Comparison of ENCODE assay signal across 18 cellular contexts in genomic region chr12:126963825-126964224, GRCh38.
DNase-seq lines count a peak whose midpoint lies in the region; ATAC-seq and TF ChIP-seq lines count a peak whose summit lies in the region.
"Had no signal": no experiment of that assay in that cellular context is flagged by ENCODE, and none has a peak within 500 bp of the region (broad histone marks: within the 10 kb centered on the region; RNA-seq: fewer than 3 reads in every experiment).

No MANE protein-coding gene starts in this region.

- H4K20me1 ChIP-seq in BLaER1 treated with 17β-estradiol and CSF1 and Interleukin-3, amounts not matched to agents 10 nM and 100 nM = no peaks in the 10 kb centered on the region
- no peaks in the 10 kb centered on the region for H4K20me1 ChIP-seq in Loucy (ENCODE audit: insufficient read depth, low read length, poor library complexity, severe bottlenecking)
- H4K20me1 ChIP-seq: BLaER1 had no signal

- intact Hi-C loops in esophagus muscularis mucosa (cut with DNase I) (no loop called here), posterior cingulate gyrus (cut with DNase I) (no loop called here)

- no peaks in the 10 kb centered on the region for H3K9me2 ChIP-seq in Loucy (replicated peaks; ENCODE audit: low read depth, low read length)

- H3K79me2 ChIP-seq in Loucy (ENCODE audit: insufficient read depth, low read length) = peaks cover 56% of the 10 kb centered on the region

- 65% methylated on average over 1 of the region's 1 CpG for WGBS in esophagus muscularis mucosa

- no peak for TF ChIP-seq POLR2A in esophagus muscularis mucosa (IDR thresholded peaks at IDR 0.05; ENCODE audit: low read depth)

- peak overlapping the region in 6 of 11 experiments; percentile 58 to 87 (median 79); a peak in 10 of 22 replicates for H3K27ac ChIP-seq in BLaER1 treated with 17β-estradiol and CSF1 and Interleukin-3, amounts not matched to agents 10 nM and 100 nM
- H3K27ac ChIP-seq in HEK293 (ENCODE audit: extremely low read depth, low read depth, low read length) (no peak overlapping the region), esophagus muscularis mucosa (replicated peaks in 1 of 4) (no peak overlapping the region)
- H3K27ac ChIP-seq: BLaER1, C4-2B had no signal

- no peak for ATAC-seq in stimulated activated naive CD8-positive, alpha-beta T cell treated with anti-CD3 and anti-CD28 coated beads, Interleukin-15, amount 100 ng/mL, for 72 hours
- no peak for ATAC-seq in HG03159 (IDR thresholded peaks at IDR 0.05; ENCODE audit: unreplicated experiment)
- ATAC-seq: CD8-positive, alpha-beta T cell had no signal

- no peaks in the 10 kb centered on the region for H3K36me3 ChIP-seq in BLaER1 treated with 17β-estradiol and CSF1 and Interleukin-3, amounts not matched to agents 10 nM and 100 nM
- H3K36me3 ChIP-seq in HEK293 (ENCODE audit: control insufficient read depth in 2 of 2, insufficient read depth in 1 of 2, low read length in 2 of 2) (no peaks in the 10 kb centered on the region), Loucy (ENCODE audit: insufficient read depth, low read length) (no peaks in the 10 kb centered on the region), esophagus muscularis mucosa (no peaks in the 10 kb centered on the region)
- H3K36me3 ChIP-seq: BE2C, BLaER1 had no signal

- H3K27me3 ChIP-seq in BLaER1 treated with 17β-estradiol and CSF1 and Interleukin-3, amounts not matched to agents 10 nM and 100 nM = no peaks in the 10 kb centered on the region
- no peaks in the 10 kb centered on the region for H3K27me3 ChIP-seq in Loucy (ENCODE audit: insufficient read depth, low read length, poor library complexity, severe bottlenecking)
- H3K27me3 ChIP-seq in esophagus muscularis mucosa = no peaks in the 10 kb centered on the region
- H3K27me3 ChIP-seq: BE2C, BLaER1 had no signal

- H3K4me1 ChIP-seq in BLaER1 treated with 17β-estradiol and CSF1 and Interleukin-3, amounts not matched to agents 10 nM and 100 nM = peaks cover 15 to 62% (median 52%) of the 10 kb centered on the region in 10 experiments
- no peaks in the 10 kb centered on the region for H3K4me1 ChIP-seq in HEK293 (ENCODE audit: control insufficient read depth, insufficient read depth, low read length)
- H3K4me1 ChIP-seq in Loucy (ENCODE audit: insufficient read depth, low read length, poor library complexity, severe bottlenecking) = peaks cover 60% of the 10 kb centered on the region
- H3K4me1 ChIP-seq in esophagus muscularis mucosa = no peaks in the 10 kb centered on the region
- H3K4me1 ChIP-seq: BE2C, Caco-2 had no signal

- H3K27ac Mint-ChIP-seq in stimulated activated naive CD8-positive, alpha-beta T cell treated with anti-CD3 and anti-CD28 coated beads, Interleukin-15, amount 100 ng/mL, for 72 hours = no peak overlapping the region
- H3K27ac Mint-ChIP-seq: CD4-positive, alpha-beta T cell; CD8-positive, alpha-beta T cell had no signal

- no peak overlapping the region for H3K4me3 ChIP-seq in BLaER1 treated with 17β-estradiol and CSF1 and Interleukin-3, amounts not matched to agents 10 nM and 100 nM
- no peak overlapping the region for H3K4me3 ChIP-seq in HEK293 (ENCODE audit: low read depth, low read length)
- peak overlapping the region; percentile 73 for H3K4me3 ChIP-seq in Loucy (ENCODE audit: low read length, poor library complexity, severe bottlenecking)
- H3K4me3 ChIP-seq in esophagus muscularis mucosa = no peak overlapping the region
- H3K4me3 ChIP-seq: BLaER1 had no signal

- TF ChIP-seq EP300 in esophagus muscularis mucosa (IDR thresholded peaks at IDR 0.05) = no peak

- peaks cover 11% of the 10 kb centered on the region; the same call in 1 of the 2 replicates for H3F3A ChIP-seq in Loucy (ENCODE audit: low read depth)

- CTCF ChIA-PET in HEK293 (lab: Yijun Ruan, JAX) = no interaction called here

- H2AFZ ChIP-seq in Loucy (ENCODE audit: low read length) = no peak overlapping the region

- no peaks in the 10 kb centered on the region for H3K4me1 Mint-ChIP-seq in stimulated activated naive CD8-positive, alpha-beta T cell treated with anti-CD3 and anti-CD28 coated beads, Interleukin-15, amount 100 ng/mL, for 72 hours

- H3K9ac ChIP-seq in BLaER1 treated with 17β-estradiol and CSF1 and Interleukin-3, amounts not matched to agents 10 nM and 100 nM = no peak overlapping the region
- peak overlapping the region; percentile 87 for H3K9ac ChIP-seq in Loucy (ENCODE audit: low read depth, low read length, poor library complexity, severe bottlenecking)
- H3K9ac ChIP-seq: BLaER1 had no signal

- no peak for TF ChIP-seq CTCF in HEK293 (tag by site-specific recombination; IDR thresholded peaks at IDR 0.05)
- TF ChIP-seq CTCF in Loucy (conservative IDR thresholded peaks at IDR 0.05; ENCODE audit: low read length) = no peak
- TF ChIP-seq CTCF in esophagus muscularis mucosa (IDR thresholded peaks at IDR 0.05) = no peak

- peaks cover 5 to 26% (median 17%) of the 10 kb centered on the region in 11 experiments; a peak in 17 of 22 replicates for H3K9me3 ChIP-seq in BLaER1 treated with 17β-estradiol and CSF1 and Interleukin-3, amounts not matched to agents 10 nM and 100 nM (replicated peaks in 1 of 11)
- no peaks in the 10 kb centered on the region for H3K9me3 ChIP-seq in HEK293 (ENCODE audit: control insufficient read depth, insufficient read depth, low read depth, low read length)
- H3K9me3 ChIP-seq in Loucy (ENCODE audit: insufficient read depth, low read depth, low read length) = no peaks in the 10 kb centered on the region
- peaks cover 0 to 3% (median 0%) of the 10 kb centered on the region in 4 donors for H3K9me3 ChIP-seq in esophagus muscularis mucosa
- H3K9me3 ChIP-seq: BE2C had no signal

- no peaks in the 10 kb centered on the region for H3K27me3 Mint-ChIP-seq in stimulated activated naive CD8-positive, alpha-beta T cell treated with anti-CD3 and anti-CD28 coated beads, Interleukin-15, amount 100 ng/mL, for 72 hours
- H3K27me3 Mint-ChIP-seq: CD4-positive, alpha-beta T cell had no signal

- H3K4me3 Mint-ChIP-seq in stimulated activated naive CD8-positive, alpha-beta T cell treated with anti-CD3 and anti-CD28 coated beads, Interleukin-15, amount 100 ng/mL, for 72 hours = no peak overlapping the region
- H3K4me3 Mint-ChIP-seq: CD4-positive, alpha-beta T cell; CD8-positive, alpha-beta T cell had no signal

- H3K4me2 ChIP-seq in BLaER1 treated with 17β-estradiol and CSF1 and Interleukin-3, amounts not matched to agents 10 nM and 100 nM = no peak overlapping the region
- H3K4me2 ChIP-seq in Loucy (ENCODE audit: low read depth, low read length, poor library complexity, severe bottlenecking) = peak overlapping the region; percentile 78
- H3K4me2 ChIP-seq: BLaER1 had no signal

- H3K9me3 Mint-ChIP-seq in stimulated activated naive CD8-positive, alpha-beta T cell treated with anti-CD3 and anti-CD28 coated beads, Interleukin-15, amount 100 ng/mL, for 72 hours = peaks cover 0 to 5% of the 10 kb centered on the region in 2 donors
- H3K9me3 Mint-ChIP-seq: CD4-positive, alpha-beta T cell; CD8-positive, alpha-beta T cell had no signal

- DNase-seq in esophagus muscularis mucosa (ENCODE audit: extremely low spot score) (peak; percentile 7), posterior cingulate gyrus (no peak)
- DNase-seq in stimulated activated naive CD8-positive, alpha-beta T cell treated with anti-CD3 and anti-CD28 coated beads, Interleukin-15, amount 100 ng/mL, for 72 hours = no peak
- DNase-seq: 8988T; ACHN; BE2C; Caco-2; Calu3; CD4-positive, alpha-beta T cell; CD8-positive, alpha-beta T cell; DMS79 treated with DMSO at 0.1 percent for 48 hours; GF-D8 had no signal

- POLR2A ChIA-PET in HEK293 (lab: Yijun Ruan, JAX) = no interaction called here

TF ChIP-seq in HEK293, 187 proteins besides CTCF, POLR2A, EP300 and RAD21:
- TF ChIP-seq ZNF366 (tag by site-specific recombination; conservative IDR thresholded peaks at IDR 0.05) (peak; percentile 58), ZNF561 (tag by site-specific recombination; IDR thresholded peaks at IDR 0.05; ENCODE audit: borderline replicate concordance) (no peak)

Comparison
In these comparisons a context has a peak if more than half of its experiments do, and no peak if none do; other contexts are left out.
1. H3K27ac ChIP-seq: peak in BLaER1 treated with 17β-estradiol and CSF1 and Interleukin-3, amounts not matched to agents 10 nM and 100 nM (6 of 11); none in HEK293 (single experiment) and esophagus muscularis mucosa (0 of 4).